37 cellular contexts compared by ENCODE assay signal in the genomic region with DNA sequence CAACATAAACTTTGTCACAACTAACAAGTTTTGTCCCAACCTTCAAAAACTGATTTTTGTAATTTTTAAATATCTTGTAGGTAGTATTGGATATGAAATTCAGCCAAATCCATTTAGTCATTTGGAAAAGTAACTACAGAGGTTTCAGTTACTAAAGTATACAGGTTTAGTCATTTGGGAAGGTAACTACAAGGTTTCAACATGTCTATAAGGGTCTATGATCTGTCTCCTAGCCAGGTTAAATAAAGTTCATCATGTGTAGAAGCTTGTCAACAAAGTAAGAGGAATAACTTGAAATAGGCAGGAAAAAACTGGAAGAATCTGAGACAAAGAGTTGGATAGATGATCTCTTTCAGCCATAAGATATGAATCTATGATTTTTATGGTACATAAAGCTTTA.
"Had no signal": no experiment of that assay in that cellular context is flagged by ENCODE, and none has a peak within 500 bp of the region (broad histone marks: within the 10 kb centered on the region; RNA-seq: fewer than 3 reads in every experiment).

No MANE protein-coding gene starts in this region.

- H3K36me3 Mint-ChIP-seq: activated CD8-positive, alpha-beta memory T cell treated with anti-CD3 and anti-CD28 coated beads, Interleukin-2, amount 10 ng/mL, durations not matched to agents 7 days and 5 days; activated naive CD8-positive, alpha-beta T cell treated with anti-CD3 and anti-CD28 coated beads for 36 hours had no signal

- H3K9me3 ChIP-seq: MG63, SJCRH30 had no signal

- H3K4me3 ChIP-seq: MG63, PC-9, SJCRH30, SK-N-MC had no signal

- H3K36me3 ChIP-seq: MG63, SJCRH30, WERI-Rb-1 had no signal

- ATAC-seq: activated CD8-positive, alpha-beta memory T cell treated with anti-CD3 and anti-CD28 coated beads, Interleukin-2, amount 10 ng/mL, durations not matched to agents 7 days and 5 days; activated T-cell treated with anti-CD3 and anti-CD28 coated beads, Interleukin-2, amount 50 U/mL, for 72 hours; activated T-helper 17 cell treated with anti-CD3 and anti-CD28 coated beads, Interleukin-2, amount 50 U/mL, for 72 hours had no signal

- H3K27me3 ChIP-seq: MG63, SJCRH30 had no signal

- DNase-seq: activated CD4-positive, alpha-beta memory T cell treated with anti-CD3 and anti-CD28 coated beads, Interleukin-2, amount 10 ng/mL, durations not matched to agents 7 days and 5 days; activated CD4-positive, alpha-beta T cell treated with anti-CD3 and anti-CD28 coated beads for 1 hour; activated CD4-positive, alpha-beta T cell treated with anti-CD3 and anti-CD28 coated beads for 48 hours; activated CD4-positive, CD25-positive, alpha-beta regulatory T cell; activated CD8-positive, alpha-beta memory T cell treated with anti-CD3 and anti-CD28 coated beads for 24 hours; activated CD8-positive, alpha-beta memory T cell treated with anti-CD3 and anti-CD28 coated beads, Interleukin-2, amount 10 ng/mL, durations not matched to agents 7 days and 5 days; activated CD8-positive, alpha-beta memory T cell treated with anti-CD3 and anti-CD28 coated beads, Interleukin-2, amount 50 U/mL, for 48 hours; activated effector memory CD4-positive, alpha-beta T cell treated with anti-CD3 and anti-CD28 coated beads, Interleukin-2, amount 50 U/mL, for 16 hours; activated naive CD4-positive, alpha-beta T cell; activated naive CD4-positive, alpha-beta T cell treated with anti-CD3 and anti-CD28 coated beads, Interleukin-2, amount 50 U/mL, for 16 hours; activated naive CD8-positive, alpha-beta T cell treated with anti-CD3 and anti-CD28 coated beads for 36 hours; activated T-cell treated with anti-CD3 and anti-CD28 coated beads, Interleukin-2, amount 50 U/mL, for 72 hours; amniotic stem cell; aorta; central memory CD4-positive, alpha-beta T cell; Kasumi-1; KG1; MG63; MV-4-11; NCI-H1092; NCI-H1417; NCI-H146; NCI-H187; NCI-H2029 treated with DMSO at 0.1 percent for 48 hours; NCI-H2107; NCI-H2171; NCI-H510A; NCI-H526; NCI-H748 treated with DMSO at 0.1 percent for 48 hours; NK-92 treated with Interleukin-12 subunit alpha and Interleukin-12 subunit beta, amount 100 ng/mL, for 24 hours; PC-9; SHP77; SJCRH30; T1000; WERI-Rb-1 had no signal

- H3K27ac ChIP-seq: PC-9, SJCRH30, SK-N-MC, WERI-Rb-1 had no signal

- H3K4me1 Mint-ChIP-seq: activated CD4-positive, alpha-beta memory T cell treated with anti-CD3 and anti-CD28 coated beads, Interleukin-2, amount 10 ng/mL, durations not matched to agents 7 days and 5 days; activated CD8-positive, alpha-beta memory T cell treated with anti-CD3 and anti-CD28 coated beads, Interleukin-2, amount 10 ng/mL, durations not matched to agents 7 days and 5 days; activated naive CD8-positive, alpha-beta T cell treated with anti-CD3 and anti-CD28 coated beads for 36 hours; activated T-helper 17 cell treated with anti-CD3 and anti-CD28 coated beads, Interleukin-2, amount 50 U/mL, for 72 hours had no signal

- H3K27me3 Mint-ChIP-seq: activated CD4-positive, alpha-beta memory T cell treated with anti-CD3 and anti-CD28 coated beads, Interleukin-2, amount 10 ng/mL, durations not matched to agents 7 days and 5 days; activated CD8-positive, alpha-beta memory T cell treated with anti-CD3 and anti-CD28 coated beads, Interleukin-2, amount 10 ng/mL, durations not matched to agents 7 days and 5 days; activated naive CD8-positive, alpha-beta T cell treated with anti-CD3 and anti-CD28 coated beads for 36 hours; activated T-helper 17 cell treated with anti-CD3 and anti-CD28 coated beads, Interleukin-2, amount 50 U/mL, for 72 hours had no signal

- H3K4me3 Mint-ChIP-seq: activated CD4-positive, alpha-beta memory T cell treated with anti-CD3 and anti-CD28 coated beads, Interleukin-2, amount 10 ng/mL, durations not matched to agents 7 days and 5 days; activated CD8-positive, alpha-beta memory T cell treated with anti-CD3 and anti-CD28 coated beads, Interleukin-2, amount 10 ng/mL, durations not matched to agents 7 days and 5 days; activated naive CD8-positive, alpha-beta T cell treated with anti-CD3 and anti-CD28 coated beads for 36 hours; activated T-cell treated with anti-CD3 and anti-CD28 coated beads, Interleukin-2, amount 50 U/mL, for 72 hours; activated T-helper 17 cell treated with anti-CD3 and anti-CD28 coated beads, Interleukin-2, amount 50 U/mL, for 72 hours had no signal

- H3K27ac Mint-ChIP-seq: activated CD4-positive, alpha-beta memory T cell treated with anti-CD3 and anti-CD28 coated beads, Interleukin-2, amount 10 ng/mL, durations not matched to agents 7 days and 5 days; activated CD8-positive, alpha-beta memory T cell treated with anti-CD3 and anti-CD28 coated beads, Interleukin-2, amount 10 ng/mL, durations not matched to agents 7 days and 5 days; activated naive CD8-positive, alpha-beta T cell treated with anti-CD3 and anti-CD28 coated beads for 36 hours; activated T-cell treated with anti-CD3 and anti-CD28 coated beads, Interleukin-2, amount 50 U/mL, for 72 hours; activated T-helper 17 cell treated with anti-CD3 and anti-CD28 coated beads, Interleukin-2, amount 50 U/mL, for 72 hours had no signal
